Comparison of ENCODE assay signal across 2 cellular contexts in the genomic region with DNA sequence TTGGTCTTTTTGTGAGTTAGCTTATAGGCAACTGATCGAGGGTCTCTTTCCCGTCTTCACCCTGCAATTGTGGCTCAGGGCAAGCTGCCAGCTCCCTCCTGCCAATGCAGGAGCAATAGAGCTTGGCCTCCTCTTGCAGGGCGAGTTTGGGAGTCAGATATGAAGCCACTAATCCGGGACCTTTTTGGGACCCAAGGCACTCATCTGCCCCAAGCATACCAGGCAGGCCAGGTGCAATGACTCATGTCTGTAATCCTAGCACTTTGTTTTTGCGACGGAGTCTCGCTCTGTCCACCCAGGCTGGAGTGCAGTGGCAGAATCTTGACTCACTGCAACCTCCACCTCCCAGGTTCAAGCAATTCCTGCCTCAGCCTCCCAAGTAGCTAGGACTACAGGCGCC.
TF ChIP-seq lines count a peak whose summit lies in the region.

No MANE protein-coding gene starts in this region.

TF ChIP-seq in HCT116, 20 proteins besides CTCF, POLR2A, EP300 and RAD21 (continued from another document):
- TF ChIP-seq YY1 (IDR thresholded peaks at IDR 0.05; ENCODE audit: extremely low read depth, insufficient replicate concordance, low read depth, low read length) (peak; percentile 14), CBX3 (IDR thresholded peaks at IDR 0.05; ENCODE audit: low read depth) (peak; percentile 91), FOSL1 (IDR thresholded peaks at IDR 0.05; ENCODE audit: low read depth) (peak; percentile 82), POLR2AphosphoS5 (IDR thresholded peaks at IDR 0.05; ENCODE audit: low read depth, low read length) (0 out of 2 replicates have a peak, but pooled peaks have one; percentile 31), ZBTB33 (IDR thresholded peaks at IDR 0.05; ENCODE audit: extremely low read depth, insufficient replicate concordance, low read length) (no peak)

TF ChIP-seq in SK-N-SH treated with all-trans-retinoic acid at 6 μM for 48 hours, 23 proteins besides CTCF, POLR2A, EP300 and RAD21 (continued from another document):
- TF ChIP-seq ZNF565 (CRISPR knock-in tag; conservative IDR thresholded peaks at IDR 0.05; ENCODE audit: low read depth) (no peak), GLIS3 (CRISPR knock-in tag; IDR thresholded peaks at IDR 0.05) (no peak), TCF4 (CRISPR knock-in tag; IDR thresholded peaks at IDR 0.05; ENCODE audit: borderline replicate concordance) (no peak), ESRRG (CRISPR knock-in tag; IDR thresholded peaks at IDR 0.05) (no peak), BACH2 (CRISPR knock-in tag; IDR thresholded peaks at IDR 0.05; ENCODE audit: borderline replicate concordance) (no peak), TOX (CRISPR knock-in tag; IDR thresholded peaks at IDR 0.05; ENCODE audit: borderline replicate concordance) (no peak), CSDC2 (CRISPR knock-in tag; IDR thresholded peaks at IDR 0.05) (no peak), ISL1 (CRISPR knock-in tag; IDR thresholded peaks at IDR 0.05) (no peak), POU6F1 (CRISPR knock-in tag; IDR thresholded peaks at IDR 0.05; ENCODE audit: borderline replicate concordance, low read depth) (no peak), ZFP30 (CRISPR knock-in tag; IDR thresholded peaks at IDR 0.05) (no peak), SNAI2 (CRISPR knock-in tag; IDR thresholded peaks at IDR 0.05) (no peak), PPARA (CRISPR knock-in tag; IDR thresholded peaks at IDR 0.05; ENCODE audit: borderline replicate concordance) (no peak)
- TF ChIP-seq, protein P1, sequence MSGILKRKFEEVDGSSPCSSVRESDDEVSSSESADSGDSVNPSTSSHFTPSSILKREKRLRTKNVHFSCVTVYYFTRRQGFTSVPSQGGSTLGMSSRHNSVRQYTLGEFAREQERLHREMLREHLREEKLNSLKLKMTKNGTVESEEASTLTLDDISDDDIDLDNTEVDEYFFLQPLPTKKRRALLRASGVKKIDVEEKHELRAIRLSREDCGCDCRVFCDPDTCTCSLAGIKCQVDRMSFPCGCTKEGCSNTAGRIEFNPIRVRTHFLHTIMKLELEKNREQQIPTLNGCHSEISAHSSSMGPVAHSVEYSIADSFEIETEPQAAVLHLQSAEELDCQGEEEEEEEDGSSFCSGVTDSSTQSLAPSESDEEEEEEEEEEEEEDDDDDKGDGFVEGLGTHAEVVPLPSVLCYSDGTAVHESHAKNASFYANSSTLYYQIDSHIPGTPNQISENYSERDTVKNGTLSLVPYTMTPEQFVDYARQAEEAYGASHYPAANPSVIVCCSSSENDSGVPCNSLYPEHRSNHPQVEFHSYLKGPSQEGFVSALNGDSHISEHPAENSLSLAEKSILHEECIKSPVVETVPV (CRISPR knock-in tag; IDR thresholded peaks at IDR 0.05) = no peak
